8 cellular contexts compared by ENCODE assay signal in the genomic region with DNA sequence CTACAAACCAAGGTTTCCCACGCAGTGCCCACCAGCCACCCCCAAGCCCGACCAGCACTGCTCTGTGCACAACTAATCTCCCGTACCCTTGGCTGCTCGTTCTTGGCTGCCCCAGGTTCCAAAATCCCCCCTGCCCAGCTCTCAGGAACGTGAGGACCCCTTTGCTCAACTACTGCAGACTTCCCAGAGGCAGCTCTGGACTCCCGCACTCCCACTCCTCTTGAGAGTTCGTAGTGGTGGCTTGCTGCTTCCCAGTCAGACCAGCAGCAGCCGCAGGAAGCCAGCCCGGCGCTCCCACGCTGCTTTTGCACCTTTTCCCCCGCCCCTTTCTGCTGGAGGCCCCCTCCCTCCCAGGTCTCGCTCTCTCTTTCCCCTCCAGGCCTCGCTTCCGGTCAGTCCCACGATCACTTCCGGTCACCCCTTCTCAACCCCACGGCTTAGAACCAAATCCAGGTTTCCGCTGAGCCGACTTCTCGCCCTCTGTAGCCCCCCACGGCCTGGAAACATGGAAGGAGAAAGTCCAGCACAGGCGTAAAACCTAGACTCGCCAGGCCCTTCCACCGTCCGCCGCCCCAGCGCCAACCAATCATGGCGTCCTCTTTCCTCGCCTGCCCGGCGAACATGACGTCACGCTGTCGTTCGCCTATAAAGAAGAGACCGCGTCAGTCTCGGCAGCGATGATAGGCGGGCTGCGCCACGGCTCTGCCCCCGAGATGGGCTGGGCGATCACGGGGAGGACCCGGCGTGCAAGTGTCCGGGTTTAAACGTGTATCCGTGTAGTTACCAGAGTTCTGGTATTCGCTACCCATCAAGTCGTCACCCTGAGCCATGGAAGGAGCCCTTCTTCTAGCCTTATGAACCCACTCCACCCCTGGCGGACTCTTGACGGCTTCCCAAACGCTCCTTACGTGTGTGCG. TPM values are rescaled to one million over a fixed set of nuclear protein-coding genes. Genes with fewer than 3 reads are reported as not detected.
DNase-seq lines count a peak whose midpoint lies in the region; ATAC-seq and TF ChIP-seq lines count a peak whose summit lies in the region.

TSS of gene TFCP2 (minus strand) at position 621 of the 917 bp plus-strand sequence. CDS start 713 bp downstream, outside the sequence.

- H3K27ac ChIP-seq in A673 (ENCODE audit: low read depth, low read length, poor library complexity, severe bottlenecking) (peak within 1 kb of the TSS; percentile 97), mammary epithelial cell (ENCODE audit: insufficient read depth, low read depth, low read length) (peak within 1 kb of the TSS; percentile 93), iPS-20b (ENCODE audit: low read length) (peak within 1 kb of the TSS; percentile 90), skin epidermis (peak within 1 kb of the TSS; percentile 37 to 99 (median 96))

- H3K4me1 ChIP-seq in A673 (ENCODE audit: insufficient read depth, low read length, poor library complexity, severe bottlenecking) (no peaks in the 10 kb centered on the region), mammary epithelial cell (ENCODE audit: insufficient read depth, low read length) (no peaks in the 10 kb centered on the region), iPS-20b (ENCODE audit: insufficient read depth, low read length) (no peaks in the 10 kb centered on the region)

- CTCF ChIA-PET in A673 (lab: Charles Lee) (no interaction called here), mammary epithelial cell (lab: Charles Lee; ENCODE audit: low non-redundant PET) (no interaction called here)

- TF ChIP-seq CTCF in A673 (conservative IDR thresholded peaks at IDR 0.05; ENCODE audit: low read depth, low read length) (no peak), WI38 (IDR thresholded peaks at IDR 0.05; ENCODE audit: low read depth, low read length) (no peak), mammary epithelial cell (conservative IDR thresholded peaks at IDR 0.05 in 1 of 2, IDR thresholded peaks at IDR 0.05 in 1 of 2; ENCODE audit: extremely low read depth in 1 of 2, insufficient read depth in 1 of 2, low read depth in 1 of 2, low read length in 2 of 2) (no peak)

- no peaks in the 10 kb centered on the region for H3K27me3 ChIP-seq in A673 (replicated peaks; ENCODE audit: insufficient read depth, low read depth, low read length, poor library complexity)
- H3K27me3 ChIP-seq in mammary epithelial cell (ENCODE audit: insufficient read depth, low read length), result no peaks in the 10 kb centered on the region
- no peaks in the 10 kb centered on the region for H3K27me3 ChIP-seq in iPS-20b (ENCODE audit: insufficient read depth, low read length)

- ATAC-seq in GM18868 (IDR thresholded peaks at IDR 0.05; ENCODE audit: unreplicated experiment) (peak; percentile 95), HG03103 (IDR thresholded peaks at IDR 0.05; ENCODE audit: low read depth, unreplicated experiment) (peak; percentile 92)

- intact Hi-C loops in A673 (cut with micrococcal nuclease; ENCODE audit: unreplicated experiment) (no loop called here), mammary epithelial cell (cut with micrococcal nuclease) (loop anchor here (1.0 to 10.0 kb wide), 6 partner anchors 46 to 348 kb away; partner anchors contain the start of genes CSRNP2, DAZAP2 and POU6F1)

- peak within 1 kb of the TSS; percentile 69 for H3K4me2 ChIP-seq in mammary epithelial cell (ENCODE audit: insufficient read depth, low read depth, low read length)

- no peaks in the 10 kb centered on the region for H3K36me3 ChIP-seq in A673 (ENCODE audit: insufficient read depth, low read length, poor library complexity, severe bottlenecking)
- H3K36me3 ChIP-seq in mammary epithelial cell (ENCODE audit: insufficient read depth, low read length), result no peaks in the 10 kb centered on the region
- H3K36me3 ChIP-seq in iPS-20b (ENCODE audit: insufficient read depth, low read depth, low read length), result no peaks in the 10 kb centered on the region

- in situ Hi-C loops in mammary epithelial cell (cut with MboI; ENCODE audit: low sequenced_read_pairs in 2 of 2), result no loop called here

- POLR2A ChIA-PET in A673 (lab: Charles Lee; ENCODE audit: low non-redundant PET), result no interaction called here

- peaks cover 48% of the 10 kb centered on the region for H3K79me2 ChIP-seq in mammary epithelial cell (ENCODE audit: insufficient read depth, low read length)

- H2AFZ ChIP-seq in mammary epithelial cell (ENCODE audit: low read depth, low read length), result peak within 1 kb of the TSS; percentile 98

- H3K4me3 ChIP-seq in A673 (ENCODE audit: low read depth, low read length, poor library complexity, severe bottlenecking) (peak within 1 kb of the TSS; percentile 78), WI38 (ENCODE audit: low read depth, low read length) (peak within 1 kb of the TSS; percentile 70), mammary epithelial cell (replicated peaks in 1 of 3; ENCODE audit: insufficient read depth in 1 of 3, low read depth in 2 of 3, low read length in 3 of 3) (peak within 1 kb of the TSS; percentile 67 to 80 (median 74)), iPS-20b (ENCODE audit: low read length) (peak within 1 kb of the TSS; percentile 81), skin epidermis (peak within 1 kb of the TSS; percentile 64 to 86 (median 73))

- no peaks in the 10 kb centered on the region for H4K20me1 ChIP-seq in mammary epithelial cell (ENCODE audit: insufficient read depth, low read length)

- H3K9me3 ChIP-seq in A673 (ENCODE audit: low read depth, low read length, poor library complexity, severe bottlenecking) (no peaks in the 10 kb centered on the region), mammary epithelial cell (replicated peaks; ENCODE audit: insufficient read depth, low read length) (no peaks in the 10 kb centered on the region), iPS-20b (ENCODE audit: insufficient read depth, low read depth, low read length) (no peaks in the 10 kb centered on the region)

- DNase-seq in A673 (ENCODE audit: low spot score) (peak; percentile 97), NCI-H2227 treated with DMSO at 0.1 percent for 48 hours (lab: John Stamatoyannopoulos, UW) (peak; percentile 92), mammary epithelial cell (peak; percentile 93)

- no TSS peak for BruUV-seq in A673 (replicated peaks; lab: Mats Ljungman, UMichigan)
- TSS peak; percentile 50 for BruUV-seq in mammary epithelial cell (replicated peaks; lab: Mats Ljungman, UMichigan)

- WGBS in mammary epithelial cell (ENCODE audit: low coverage, missing lambda C conversion rate), result 2% methylated on average over 32 of the region's 58 CpGs

- H3K9ac ChIP-seq in mammary epithelial cell (ENCODE audit: insufficient read depth, low read length), result peak within 1 kb of the TSS; percentile 94
- H3K9ac ChIP-seq in iPS-20b (ENCODE audit: low read depth, low read length), result peak within 1 kb of the TSS; percentile 81

- dilution Hi-C loops in mammary epithelial cell (cut with HindIII; ENCODE audit: low sequenced_read_pairs), result no loop called here

RNA-seq across cellular contexts. Expression of gene TFCP2, which starts in this region (rescaled TPM):
- total RNA-seq in A673 (2021) (46.1 and 49.2 TPM in 2 replicates), mammary epithelial cell (10 to 100 TPM; 12.0 to 32.7 TPM)
- polyA plus RNA-seq in mammary epithelial cell, result 15.0 TPM
- polyA minus RNA-seq in mammary epithelial cell, result 14.1 TPM

Comparison
In these comparisons a context has a peak if more than half of its experiments do, and no peak if none do; other contexts are left out.
1. Peak in every context shown above with its lines: DNase-seq, ATAC-seq, H3K4me3 ChIP-seq and H3K27ac ChIP-seq.